ENCODE assay signal across 2 cellular contexts in the genomic region with DNA sequence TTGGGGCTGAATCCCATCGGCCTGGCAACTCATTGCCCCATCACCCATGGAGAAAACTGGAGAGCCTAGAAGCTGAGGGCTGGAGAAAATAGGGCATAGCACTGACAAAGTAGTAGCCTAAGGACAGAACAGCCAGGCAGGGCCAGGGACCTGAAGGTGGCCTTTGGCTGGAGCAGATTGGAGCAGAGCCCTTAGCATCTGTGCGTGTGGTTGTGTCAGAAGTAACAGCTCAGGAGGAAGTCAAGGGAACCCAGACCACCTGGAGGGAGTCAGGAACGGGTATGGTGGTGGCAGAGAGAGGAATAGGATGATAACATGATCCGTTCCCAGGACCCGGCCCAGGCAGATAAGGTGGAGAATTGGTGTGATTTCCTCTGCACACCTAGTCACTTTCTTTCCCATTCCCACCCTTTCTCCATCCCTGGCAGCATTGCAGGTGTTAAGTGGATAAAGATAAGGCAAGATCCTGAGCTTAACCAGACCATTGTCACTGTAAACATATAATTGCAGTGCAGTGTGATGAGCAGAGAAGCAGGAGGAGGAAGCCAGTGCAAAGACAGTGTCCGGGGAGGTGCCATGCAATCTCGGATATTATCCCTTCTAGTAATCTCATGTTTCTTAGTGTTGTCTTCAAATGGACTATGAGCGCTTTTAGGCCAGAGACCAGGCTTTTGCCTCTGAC.
TF ChIP-seq lines count a peak whose summit lies in the region.

No MANE protein-coding gene starts in this region.

TF ChIP-seq in SK-N-SH, 30 proteins besides CTCF, POLR2A, EP300 and RAD21:
- TF ChIP-seq FOSL2 (IDR thresholded peaks at IDR 0.05; ENCODE audit: borderline replicate concordance, low read depth) (no peak), GATA2 (CRISPR knock-in tag; IDR thresholded peaks at IDR 0.05) (peak; percentile 59)
- TF ChIP-seq, protein P1, sequence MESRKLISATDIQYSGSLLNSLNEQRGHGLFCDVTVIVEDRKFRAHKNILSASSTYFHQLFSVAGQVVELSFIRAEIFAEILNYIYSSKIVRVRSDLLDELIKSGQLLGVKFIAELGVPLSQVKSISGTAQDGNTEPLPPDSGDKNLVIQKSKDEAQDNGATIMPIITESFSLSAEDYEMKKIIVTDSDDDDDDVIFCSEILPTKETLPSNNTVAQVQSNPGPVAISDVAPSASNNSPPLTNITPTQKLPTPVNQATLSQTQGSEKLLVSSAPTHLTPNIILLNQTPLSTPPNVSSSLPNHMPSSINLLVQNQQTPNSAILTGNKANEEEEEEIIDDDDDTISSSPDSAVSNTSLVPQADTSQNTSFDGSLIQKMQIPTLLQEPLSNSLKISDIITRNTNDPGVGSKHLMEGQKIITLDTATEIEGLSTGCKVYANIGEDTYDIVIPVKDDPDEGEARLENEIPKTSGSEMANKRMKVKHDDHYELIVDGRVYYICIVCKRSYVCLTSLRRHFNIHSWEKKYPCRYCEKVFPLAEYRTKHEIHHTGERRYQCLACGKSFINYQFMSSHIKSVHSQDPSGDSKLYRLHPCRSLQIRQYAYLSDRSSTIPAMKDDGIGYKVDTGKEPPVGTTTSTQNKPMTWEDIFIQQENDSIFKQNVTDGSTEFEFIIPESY (IDR thresholded peaks at IDR 0.05; ENCODE audit: borderline replicate concordance, low read depth), result no peak

TF ChIP-seq in SK-N-SH treated with all-trans-retinoic acid at 6 μM for 48 hours, 23 proteins besides CTCF, POLR2A, EP300 and RAD21:
- no peak for TF ChIP-seq ISL1 (CRISPR knock-in tag; IDR thresholded peaks at IDR 0.05)
TF ChIP-seq in SK-N-SH treated with all-trans-retinoic acid at 6 μM for 48 hours: peak in this region for 0.
